In the genomic region with DNA sequence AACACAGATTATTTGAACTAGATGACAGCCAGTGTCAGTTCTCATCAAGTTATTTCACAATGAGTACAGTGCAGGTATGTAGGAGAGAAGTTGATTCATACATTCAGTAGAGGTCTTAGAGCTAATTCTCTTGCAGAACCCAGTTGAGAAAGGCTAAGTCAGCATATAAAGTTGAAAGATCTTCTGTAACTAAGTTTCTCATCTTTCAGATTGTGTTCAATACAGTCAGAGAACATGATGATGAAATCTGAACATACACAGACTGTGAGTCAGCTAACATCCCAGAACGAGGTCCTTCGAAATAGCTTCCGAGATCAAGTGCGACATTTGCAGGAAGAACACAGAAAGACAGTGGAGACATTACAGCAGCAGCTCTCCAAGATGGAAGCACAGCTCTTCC, we compare ENCODE assay signal across 11 cellular contexts. TPM values are rescaled to one million over a fixed set of nuclear protein-coding genes. Genes with fewer than 3 reads are reported as not detected.
DNase-seq lines count a peak whose midpoint lies in the region; ATAC-seq, FAIRE-seq and TF ChIP-seq lines count a peak whose summit lies in the region.
"Had no signal": no experiment of that assay in that cellular context is flagged by ENCODE, and none has a peak within 500 bp of the region (broad histone marks: within the 10 kb centered on the region; RNA-seq: fewer than 3 reads in every experiment).

No MANE protein-coding gene starts in this region.

- H3K4me3 ChIP-seq in AG04449 (ENCODE audit: low read depth, low read length) (no peak overlapping the region), mammary epithelial cell (replicated peaks in 1 of 3; ENCODE audit: insufficient read depth in 1 of 3, low read depth in 2 of 3, low read length in 3 of 3) (no peak overlapping the region), HepG2 (replicated peaks in 1 of 3; ENCODE audit: insufficient read depth in 1 of 3, low read depth in 2 of 3, low read length in 3 of 3) (no peak overlapping the region)

- no peak overlapping the region for H4K5ac ChIP-seq in H9 (ENCODE audit: insufficient read length, low read depth, low read length)

- peak; percentile 71 for ATAC-seq in HepG2
- ATAC-seq in HG02870 (IDR thresholded peaks at IDR 0.05; ENCODE audit: unreplicated experiment) = no peak
- ATAC-seq in GM21786 (IDR thresholded peaks at IDR 0.05; ENCODE audit: unreplicated experiment) = no peak
- ATAC-seq: CD8-positive, alpha-beta T cell had no signal

- no peaks in the 10 kb centered on the region for H3K4me1 Mint-ChIP-seq in H9

- 58% methylated on average over 4 of the region's 4 CpGs for WGBS in mammary epithelial cell (ENCODE audit: low coverage, missing lambda C conversion rate)
- WGBS in HepG2 (ENCODE audit: low lambda C conversion rate) = 68% methylated on average over 4 of the region's 4 CpGs
- WGBS in H9 (ENCODE audit: extremely low coverage, insufficient read length, low lambda C conversion rate) = no CpG with 5 or more reads among the region's 4 CpGs

- no peak overlapping the region for H3K27ac Mint-ChIP-seq in H9
- H3K27ac Mint-ChIP-seq: CD8-positive, alpha-beta T cell had no signal

- CTCF ChIA-PET in AG04449 (lab: Yijun Ruan, JAX) (interaction anchor here (1.3 to 2.3 kb wide), 3 partner anchors 12 to 92 kb away, joined by 3 to 11 read pairs (median 3); no protein-coding TSS in a partner anchor), mammary epithelial cell (lab: Charles Lee; ENCODE audit: low non-redundant PET) (interaction anchor here (0.7 kb wide), 1 partner anchor 96 kb away, joined by 3 read pairs; no protein-coding TSS in a partner anchor), HepG2 (lab: Yijun Ruan, JAX; ENCODE audit: low intra/inter-chr PET ratio, low total read pairs) (no interaction called here)

- TF ChIP-seq RAD21 in HepG2 (CRISPR knock-in tag; IDR thresholded peaks at IDR 0.05) = no peak

- no peaks in the 10 kb centered on the region for H3K23me2 ChIP-seq in H9 (ENCODE audit: insufficient read length, low read depth, low read length, poor library complexity, severe bottlenecking)

- H3K4me2 ChIP-seq in mammary epithelial cell (ENCODE audit: insufficient read depth, low read depth, low read length) (no peak overlapping the region), HepG2 (ENCODE audit: low read depth, low read length) (no peak overlapping the region), H9 (ENCODE audit: insufficient read depth, insufficient read length, low read length) (no peak overlapping the region)

- H3K56ac ChIP-seq in H9 (ENCODE audit: insufficient read length, low read depth, low read length) = no peak overlapping the region

- no peaks in the 10 kb centered on the region for H3K9me3 ChIP-seq in mammary epithelial cell (replicated peaks; ENCODE audit: insufficient read depth, low read length)
- no peaks in the 10 kb centered on the region for H3K9me3 ChIP-seq in HepG2 (ENCODE audit: low read length)
- no peaks in the 10 kb centered on the region for H3K9me3 ChIP-seq in H9 (ENCODE audit: control insufficient read depth, low read depth, low read length)

- H2AK5ac ChIP-seq in H9 (ENCODE audit: insufficient read length, low read length) = no peak overlapping the region

- in situ Hi-C loops in mammary epithelial cell (cut with MboI; ENCODE audit: low sequenced_read_pairs in 2 of 2) (no loop called here), HepG2 (cut with HindIII; ENCODE audit: extremely low pct_ligation_motif_present, low pct_unique_long_range_greater_than_20kb) (no loop called here)

- no peak overlapping the region for H3T11ph ChIP-seq in H9 (ENCODE audit: low read length)

- H3K23ac ChIP-seq in H9 (ENCODE audit: insufficient read length, low read depth, low read length) = no peak overlapping the region

- TF ChIP-seq POLR2A in HepG2 (IDR thresholded peaks at IDR 0.05; ENCODE audit: insufficient read depth in 1 of 2, low read depth in 2 of 2, low read length in 2 of 2) = no peak

- no peaks in the 10 kb centered on the region for H3K27me3 ChIP-seq in mammary epithelial cell (ENCODE audit: insufficient read depth, low read length)
- no peaks in the 10 kb centered on the region for H3K27me3 ChIP-seq in HepG2 (ENCODE audit: control insufficient read depth in 1 of 2, insufficient read depth in 2 of 2, low read length in 2 of 2)
- H3K27me3 ChIP-seq in H9 (ENCODE audit: insufficient read depth, low read length) = no peaks in the 10 kb centered on the region

- no peaks in the 10 kb centered on the region for H3K79me1 ChIP-seq in H9 (ENCODE audit: insufficient read depth, low read depth, low read length, poor library complexity, severe bottlenecking)

- no peaks in the 10 kb centered on the region for H4K20me1 ChIP-seq in mammary epithelial cell (ENCODE audit: insufficient read depth, low read length)
- no peaks in the 10 kb centered on the region for H4K20me1 ChIP-seq in HepG2 (ENCODE audit: insufficient read depth, low read length)
- H4K20me1 ChIP-seq in H9 (ENCODE audit: control insufficient read depth, insufficient read depth, insufficient read length) = no peaks in the 10 kb centered on the region

- DNase-seq in AG04449 (ENCODE audit: low read depth, low spot score) (peak; percentile 79), HTR-8/SVneo (ENCODE audit: insufficient read length, low spot score) (peak; percentile 55), mammary epithelial cell (peak; percentile 88), HepG2 (ENCODE audit: low spot score) (peak; percentile 42), H9 (no peak), NCI-H1092 (lab: John Stamatoyannopoulos, UW) (no peak)
- DNase-seq: CD8-positive, alpha-beta T cell; glutamatergic neuron; NCI-H1105 had no signal

- no peak overlapping the region for H2AFZ ChIP-seq in mammary epithelial cell (ENCODE audit: low read depth, low read length)
- no peak overlapping the region for H2AFZ ChIP-seq in HepG2 (ENCODE audit: low read length)
- no peak overlapping the region for H2AFZ ChIP-seq in H9 (ENCODE audit: low read length)

- H2BK120ac ChIP-seq in H9 (ENCODE audit: low read depth, low read length, poor library complexity, severe bottlenecking) = no peak overlapping the region

- H3K18ac ChIP-seq in H9 (ENCODE audit: insufficient read length, low read depth, low read length) = no peak overlapping the region

- no peaks in the 10 kb centered on the region for H3K9me3 Mint-ChIP-seq in H9
- H3K9me3 Mint-ChIP-seq: CD8-positive, alpha-beta T cell had no signal

- dilution Hi-C loops in mammary epithelial cell (cut with HindIII; ENCODE audit: low sequenced_read_pairs) = no loop called here

- H3K4me1 ChIP-seq in mammary epithelial cell (ENCODE audit: insufficient read depth, low read length) (peaks cover 8% of the 10 kb centered on the region), HepG2 (ENCODE audit: insufficient read depth, low read length) (peaks cover 27% of the 10 kb centered on the region), H9 (ENCODE audit: insufficient read depth, low read length) (no peaks in the 10 kb centered on the region)

- no peak for FAIRE-seq in HTR-8/SVneo (lab: Jason Lieb, UNC)
- peak; percentile 42 for FAIRE-seq in HepG2 (lab: Jason Lieb, UNC)

- TF ChIP-seq CTCF in AG04449 (IDR thresholded peaks at IDR 0.05; ENCODE audit: insufficient read depth, low read length, missing control alignments) (no peak), mammary epithelial cell (conservative IDR thresholded peaks at IDR 0.05 in 1 of 2, IDR thresholded peaks at IDR 0.05 in 1 of 2; ENCODE audit: extremely low read depth in 1 of 2, insufficient read depth in 1 of 2, low read depth in 1 of 2, low read length in 2 of 2) (no peak), HepG2 (CRISPR knock-in tag; IDR thresholded peaks at IDR 0.05) (no peak), H9 (conservative IDR thresholded peaks at IDR 0.05) (no peak)

- H3K36me3 Mint-ChIP-seq in H9 (ENCODE audit: insufficient read depth in 1 of 3, low read depth in 3 of 3) = peaks cover 12 to 65% (median 37%) of the 10 kb centered on the region in 3 experiments; a peak in 6 of 7 replicates

- H3K14ac ChIP-seq in H9 (ENCODE audit: insufficient read depth, low read length) = no peak overlapping the region

- no peak overlapping the region for H2BK12ac ChIP-seq in H9 (ENCODE audit: insufficient read length, low read depth, low read length)

- TF ChIP-seq EP300 in HepG2 (IDR thresholded peaks at IDR 0.05; ENCODE audit: low read depth in 2 of 2, low read length in 2 of 2) (0 out of 4 replicates have a peak, but pooled peaks of 1 of the 2 experiments have one; percentile 7), HepG2 (CRISPR knock-in tag; IDR thresholded peaks at IDR 0.05; ENCODE audit: borderline replicate concordance) (no peak)

- H3K27me3 Mint-ChIP-seq in H9 (ENCODE audit: low read depth) = no peaks in the 10 kb centered on the region

- no peak overlapping the region for H4K91ac ChIP-seq in H9 (ENCODE audit: insufficient read length, low read depth, low read length)

- H3K27ac ChIP-seq in mammary epithelial cell (ENCODE audit: insufficient read depth, low read depth, low read length) (no peak overlapping the region), HepG2 (ENCODE audit: extremely low read length, insufficient read depth, low read length) (no peak overlapping the region), H9 (ENCODE audit: insufficient read length, low read depth, low read length) (no peak overlapping the region)

- H3K4ac ChIP-seq in H9 (ENCODE audit: low read depth, low read length) = no peak overlapping the region

- intact Hi-C loops in mammary epithelial cell (cut with micrococcal nuclease) (loop anchor here (1.0 to 2.0 kb wide), 2 partner anchors 42 to 92 kb away; partner anchors contain the start of gene LIMS1), HepG2 (cut with micrococcal nuclease; ENCODE audit: unreplicated experiment) (loop anchor here (2.0 to 5.0 kb wide), 2 partner anchors 40 to 92 kb away; partner anchors contain the start of gene LIMS1)

- H2BK5ac ChIP-seq in H9 (ENCODE audit: insufficient read length, low read length) = no peak overlapping the region

- H3K79me2 ChIP-seq in mammary epithelial cell (ENCODE audit: insufficient read depth, low read length) (no peaks in the 10 kb centered on the region), HepG2 (ENCODE audit: insufficient read depth, low read length) (no peaks in the 10 kb centered on the region), H9 (ENCODE audit: insufficient read depth, low read length) (no peaks in the 10 kb centered on the region)

- no peak overlapping the region for H2BK15ac ChIP-seq in H9 (ENCODE audit: low read depth, low read length)

- H2BK20ac ChIP-seq in H9 (ENCODE audit: low read depth, low read length, poor library complexity, severe bottlenecking) = no peak overlapping the region

- BruUV-seq in mammary epithelial cell (replicated peaks; lab: Mats Ljungman, UMichigan) (no TSS peak), HepG2 (replicated peaks; lab: Mats Ljungman, UMichigan) (no TSS peak)

- H3K9ac ChIP-seq in mammary epithelial cell (ENCODE audit: insufficient read depth, low read length) (no peak overlapping the region), HepG2 (ENCODE audit: insufficient read depth, low read depth, low read length) (no peak overlapping the region), H9 (ENCODE audit: extremely low read depth, insufficient read length, low read length) (no peak overlapping the region)

- no peak overlapping the region for H4K8ac ChIP-seq in H9 (replicated peaks; ENCODE audit: insufficient read length, low read depth, low read length)

- H3K36me3 ChIP-seq in mammary epithelial cell (ENCODE audit: insufficient read depth, low read length) (peaks cover 17% of the 10 kb centered on the region), HepG2 (replicated peaks in 1 of 2; ENCODE audit: control insufficient read depth in 1 of 2, insufficient read depth in 2 of 2, low read length in 2 of 2) (peaks cover 8 to 49% of the 10 kb centered on the region in 2 experiments)

- H3K4me3 Mint-ChIP-seq in H9 = no peak overlapping the region
- H3K4me3 Mint-ChIP-seq: CD8-positive, alpha-beta T cell had no signal

- POLR2A ChIA-PET in AG04449 (lab: Yijun Ruan, JAX) = interaction anchor here (0.5 to 1.0 kb wide), 2 partner anchors 148 to 1710 kb away, joined by 3 to 4 read pairs; no protein-coding TSS in a partner anchor
- POLR2A ChIA-PET in HepG2 (lab: Yijun Ruan, JAX) = interaction anchor here (1.0 kb wide), 1 partner anchor 41 kb away, joined by 6 read pairs; the partner anchor contains the start of gene LIMS1

RNA-seq across cellular contexts. Expression of gene LIMS1, which starts 41.9 kb away (rescaled TPM):
- total RNA-seq in mammary epithelial cell = 100 to 1,000 TPM in 1 of 2 donors, 10 to 100 TPM in 1; 60.1 to 108 TPM
- polyA plus RNA-seq in mammary epithelial cell = 73.5 TPM
- polyA minus RNA-seq in mammary epithelial cell = 107 TPM
- 38.3 and 55.1 TPM in 2 replicates for total RNA-seq in HepG2 (2016; rRNA removed; fragmentation: Illumina TruSeq; extraction: Trizol)
- 10.2 and 12.7 TPM in 2 replicates for total RNA-seq in HepG2 (2016; cell fraction: cytosol; rRNA removed; fragmentation: Illumina TruSeq; extraction: Trizol; ENCODE audit: low read depth)
- 40.2 and 51.8 TPM in 2 replicates for total RNA-seq in HepG2 (2016; cell fraction: insoluble cytoplasmic fraction; rRNA removed; fragmentation: Illumina TruSeq; extraction: Trizol)
- total RNA-seq in HepG2 (2016; cell fraction: membrane; rRNA removed; fragmentation: Illumina TruSeq; extraction: Trizol) = 32.3 and 32.6 TPM in 2 replicates
- total RNA-seq in HepG2 (2016; cell fraction: nucleus; rRNA removed; fragmentation: Illumina TruSeq; extraction: Trizol) = 18.8 and 25.1 TPM in 2 replicates
- polyA plus RNA-seq in HepG2 (2011; rRNA removed) = 35.5 and 49.6 TPM in 2 replicates
- polyA plus RNA-seq in HepG2 (2011; cell fraction: cytosol; rRNA removed) = 46.5 and 60.1 TPM in 2 replicates
- polyA plus RNA-seq in HepG2 (2011; cell fraction: nucleus; rRNA removed) = 11.1 and 16.1 TPM in 2 replicates
- 35.5 and 39.6 TPM in 2 replicates for polyA plus RNA-seq in HepG2 (2012)
- polyA plus RNA-seq in HepG2 (2016; cell fraction: cytosol; fragmentation: Illumina TruSeq; extraction: Trizol; ENCODE audit: low read depth) = 5.7 and 6.2 TPM in 2 replicates
- 48.3 and 50.6 TPM in 2 replicates for polyA plus RNA-seq in HepG2 (2016; cell fraction: insoluble cytoplasmic fraction; fragmentation: Illumina TruSeq; extraction: Trizol; ENCODE audit: low read depth)
- 17.0 and 18.1 TPM in 2 replicates for polyA plus RNA-seq in HepG2 (2016; cell fraction: membrane; fragmentation: Illumina TruSeq; extraction: Trizol; ENCODE audit: low read depth)
- 23.1 and 23.2 TPM in 2 replicates for polyA plus RNA-seq in HepG2 (2016; cell fraction: nucleus; fragmentation: Illumina TruSeq; extraction: Trizol; ENCODE audit: insufficient read depth, low read depth)
- polyA minus RNA-seq in HepG2 (2011; rRNA and poly(A)+ RNA removed; ENCODE audit: low replicate concordance) = 29.4 and 67.4 TPM in 2 replicates
- polyA minus RNA-seq in HepG2 (2011; cell fraction: cytosol; rRNA and poly(A)+ RNA removed) = 30.8 and 52.6 TPM in 2 replicates
- 33.3 and 35.3 TPM in 2 replicates for polyA minus RNA-seq in HepG2 (2011; cell fraction: nucleus; rRNA and poly(A)+ RNA removed)
- 33.4 and 37.7 TPM in 2 replicates for total RNA-seq in H9 (2021)

RNA-seq across cellular contexts. Expression of gene GCC2, which starts 43.4 kb away (rescaled TPM):
- total RNA-seq in mammary epithelial cell = 10 to 100 TPM; 20.8 to 31.5 TPM
- polyA plus RNA-seq in mammary epithelial cell = 4.6 TPM
- polyA minus RNA-seq in mammary epithelial cell = 3.6 TPM
- 22.5 and 30.6 TPM in 2 replicates for total RNA-seq in HepG2 (2016; rRNA removed; fragmentation: Illumina TruSeq; extraction: Trizol)
- total RNA-seq in HepG2 (2016; cell fraction: cytosol; rRNA removed; fragmentation: Illumina TruSeq; extraction: Trizol; ENCODE audit: low read depth) = 4.6 and 5.4 TPM in 2 replicates
- total RNA-seq in HepG2 (2016; cell fraction: insoluble cytoplasmic fraction; rRNA removed; fragmentation: Illumina TruSeq; extraction: Trizol) = 22.5 and 30.4 TPM in 2 replicates
- 7.7 and 9.9 TPM in 2 replicates for total RNA-seq in HepG2 (2016; cell fraction: membrane; rRNA removed; fragmentation: Illumina TruSeq; extraction: Trizol)
- 42.6 and 43.9 TPM in 2 replicates for total RNA-seq in HepG2 (2016; cell fraction: nucleus; rRNA removed; fragmentation: Illumina TruSeq; extraction: Trizol)
- 15.2 and 17.6 TPM in 2 replicates for polyA plus RNA-seq in HepG2 (2011; rRNA removed)
- 5.3 and 9.6 TPM in 2 replicates for polyA plus RNA-seq in HepG2 (2011; cell fraction: cytosol; rRNA removed)
- 13.4 and 18.2 TPM in 2 replicates for polyA plus RNA-seq in HepG2 (2011; cell fraction: nucleus; rRNA removed)
- 29.3 and 34.1 TPM in 2 replicates for polyA plus RNA-seq in HepG2 (2012)
- 0.78 and 1.1 TPM in 2 replicates for polyA plus RNA-seq in HepG2 (2016; cell fraction: cytosol; fragmentation: Illumina TruSeq; extraction: Trizol; ENCODE audit: low read depth)
- polyA plus RNA-seq in HepG2 (2016; cell fraction: insoluble cytoplasmic fraction; fragmentation: Illumina TruSeq; extraction: Trizol; ENCODE audit: low read depth) = 17.8 TPM in 2 replicates
- polyA plus RNA-seq in HepG2 (2016; cell fraction: membrane; fragmentation: Illumina TruSeq; extraction: Trizol; ENCODE audit: low read depth) = 1.2 and 1.8 TPM in 2 replicates
- 34.3 and 35.4 TPM in 2 replicates for polyA plus RNA-seq in HepG2 (2016; cell fraction: nucleus; fragmentation: Illumina TruSeq; extraction: Trizol; ENCODE audit: insufficient read depth, low read depth)
- polyA minus RNA-seq in HepG2 (2011; rRNA and poly(A)+ RNA removed; ENCODE audit: low replicate concordance) = 5.1 and 5.9 TPM in 2 replicates
- 16.4 and 18.7 TPM in 2 replicates for polyA minus RNA-seq in HepG2 (2011; cell fraction: cytosol; rRNA and poly(A)+ RNA removed)
- polyA minus RNA-seq in HepG2 (2011; cell fraction: nucleus; rRNA and poly(A)+ RNA removed) = 92.4 and 109 TPM in 2 replicates
- total RNA-seq in H9 (2021) = 46.7 and 53.3 TPM in 2 replicates

Comparison
In these comparisons a context has a peak if more than half of its experiments do, and no peak if none do; other contexts are left out.
1. DNase-seq: peak in AG04449 (single experiment), HTR-8/SVneo (single experiment), mammary epithelial cell (single experiment) and HepG2 (single experiment); none in H9 (single experiment) and NCI-H1092 (single experiment).